8 cellular contexts compared by ENCODE assay signal in the genomic region with DNA sequence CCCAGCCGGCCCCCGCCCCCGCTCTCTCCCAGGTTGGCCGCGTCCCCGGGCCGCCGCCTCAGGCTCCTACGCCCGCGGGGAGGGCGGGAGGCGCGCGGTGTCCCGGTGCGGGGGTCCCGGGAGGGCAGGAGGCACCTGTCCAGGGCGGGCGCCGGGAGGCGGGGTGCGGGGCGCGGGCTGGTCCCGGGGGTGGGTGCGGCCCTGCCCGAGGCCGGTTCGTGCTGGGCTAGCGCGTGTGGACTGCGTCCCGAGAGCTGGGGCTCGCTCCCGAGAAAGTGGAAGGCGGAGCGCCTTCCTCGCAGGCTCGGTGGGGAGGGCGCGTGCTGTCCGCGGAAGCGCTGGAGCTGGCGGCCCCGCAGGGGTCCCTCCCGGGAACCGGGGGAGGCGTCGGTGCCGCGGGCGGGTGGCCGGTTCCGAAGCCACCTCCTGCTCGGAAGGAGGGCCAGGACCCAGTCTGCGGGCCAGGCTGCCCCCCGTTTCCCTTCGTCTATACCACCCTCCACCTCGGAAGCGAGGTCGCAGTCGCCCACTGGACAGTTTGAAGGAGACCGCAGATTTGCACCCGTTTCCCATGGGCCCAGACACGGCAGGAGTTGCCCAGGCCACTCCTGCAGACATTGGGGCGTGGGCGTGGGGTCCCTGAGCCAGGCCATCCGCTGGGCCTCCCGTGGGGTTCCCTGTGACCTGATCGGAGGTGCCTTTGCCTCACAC. TPM values are rescaled to one million over a fixed set of nuclear protein-coding genes. Genes with fewer than 3 reads are reported as not detected.
DNase-seq lines count a peak whose midpoint lies in the region; ATAC-seq and TF ChIP-seq lines count a peak whose summit lies in the region.

No MANE protein-coding gene starts in this region.

- H3K9me3 Mint-ChIP-seq in dendritic cell treated with granulocyte-macrophage colony-stimulating factor and Interleukin-4, amounts not matched to agents 40 ng/mL and 50 ng/mL, for 4 days, result no peaks in the 10 kb centered on the region

- H3K4me1 ChIP-seq in mesodermal cell (ENCODE audit: control insufficient read depth, insufficient read depth, low read length, poor library complexity, severe bottlenecking) (peaks cover 14% of the 10 kb centered on the region), upper lobe of right lung (peaks cover 40% of the 10 kb centered on the region)

- no peaks in the 10 kb centered on the region for H3K27me3 Mint-ChIP-seq in dendritic cell treated with granulocyte-macrophage colony-stimulating factor and Interleukin-4, amounts not matched to agents 40 ng/mL and 50 ng/mL, for 4 days

- H3K36me3 Mint-ChIP-seq in dendritic cell treated with granulocyte-macrophage colony-stimulating factor and Interleukin-4, amounts not matched to agents 40 ng/mL and 50 ng/mL, for 4 days (ENCODE audit: low read depth), result peaks cover 39% of the 10 kb centered on the region

- TF ChIP-seq CTCF in upper lobe of right lung (IDR thresholded peaks at IDR 0.05), result no peak

- H3K4me3 Mint-ChIP-seq in dendritic cell treated with granulocyte-macrophage colony-stimulating factor and Interleukin-4, amounts not matched to agents 40 ng/mL and 50 ng/mL, for 4 days, result peak overlapping the region; percentile 78

- H3K27ac ChIP-seq in mesodermal cell (ENCODE audit: low read depth, low read length, severe bottlenecking), result no peak overlapping the region
- peak overlapping the region; percentile 47 for H3K27ac ChIP-seq in upper lobe of right lung

- DNase-seq in COLO829 (ENCODE audit: low spot score) (peak; percentile 30), NCI-H69 (lab: John Stamatoyannopoulos, UW) (peak; percentile 58), upper lobe of right lung (peak; percentile 81), NAMALWA (ENCODE audit: low spot score) (no peak), NCI-H1436 treated with DMSO at 0.1 percent for 48 hours (lab: John Stamatoyannopoulos, UW) (no peak)

- peaks cover 59% of the 10 kb centered on the region for H3K4me1 Mint-ChIP-seq in dendritic cell treated with granulocyte-macrophage colony-stimulating factor and Interleukin-4, amounts not matched to agents 40 ng/mL and 50 ng/mL, for 4 days (ENCODE audit: low read depth)

- ATAC-seq in GM21360 (IDR thresholded peaks at IDR 0.05; ENCODE audit: unreplicated experiment) (peak; percentile 4), upper lobe of right lung (peak; percentile 4)

- H3K27me3 ChIP-seq in upper lobe of right lung, result no peaks in the 10 kb centered on the region

- intact Hi-C loops in dendritic cell treated with granulocyte-macrophage colony-stimulating factor and Interleukin-4, amounts not matched to agents 40 ng/mL and 50 ng/mL, for 4 days (cut with micrococcal nuclease), result loop anchor here (5.0 kb wide), 1 partner anchor 154 kb away; a partner anchor contains a TSS
- intact Hi-C loops in upper lobe of right lung (cut with DNase I), result no loop called here

- WGBS in mesodermal cell (ENCODE audit: insufficient coverage in 2 of 2), 2 experiments, result 3 to 5% methylated on average over 40 to 59 of the region's 72 CpGs

- H3K9me3 ChIP-seq in mesodermal cell (ENCODE audit: control insufficient read depth, low read length) (no peaks in the 10 kb centered on the region), upper lobe of right lung (no peaks in the 10 kb centered on the region)

- peak overlapping the region; percentile 80 for H3K27ac Mint-ChIP-seq in dendritic cell treated with granulocyte-macrophage colony-stimulating factor and Interleukin-4, amounts not matched to agents 40 ng/mL and 50 ng/mL, for 4 days

- H3K4me3 ChIP-seq in mesodermal cell (ENCODE audit: extremely low read depth, insufficient read depth, low read length, poor library complexity, severe bottlenecking), result peak overlapping the region; percentile 67
- H3K4me3 ChIP-seq in upper lobe of right lung, result peak overlapping the region; percentile 83

- H3K36me3 ChIP-seq in mesodermal cell (ENCODE audit: control insufficient read depth, insufficient read depth, low read length) (peaks cover 23% of the 10 kb centered on the region), upper lobe of right lung (no peaks in the 10 kb centered on the region)

RNA-seq across cellular contexts. Expression of a gene that starts 0.6 kb away (rescaled TPM):
- polyA plus RNA-seq in mesodermal cell (2013, experiment 1 of 2), result 37.9 TPM
- polyA plus RNA-seq in mesodermal cell (2013, experiment 2 of 2), result 36.2 TPM
- 61.3 TPM for total RNA-seq in upper lobe of right lung

RNA-seq across cellular contexts. Expression of a gene that starts 1.0 kb away (rescaled TPM):
- polyA plus RNA-seq in mesodermal cell (2013, experiment 1 of 2), result 10.6 TPM
- polyA plus RNA-seq in mesodermal cell (2013, experiment 2 of 2), result 10.9 TPM
- total RNA-seq in upper lobe of right lung, result 5.6 TPM

Comparison
In these comparisons a context has a peak if more than half of its experiments do, and no peak if none do; other contexts are left out.
1. DNase-seq: peak in COLO829 (single experiment), NCI-H69 (single experiment) and upper lobe of right lung (single experiment); none in NAMALWA (single experiment) and NCI-H1436 treated with DMSO at 0.1 percent for 48 hours (single experiment).